Comparison of ENCODE assay signal across 19 cellular contexts in the genomic region with DNA sequence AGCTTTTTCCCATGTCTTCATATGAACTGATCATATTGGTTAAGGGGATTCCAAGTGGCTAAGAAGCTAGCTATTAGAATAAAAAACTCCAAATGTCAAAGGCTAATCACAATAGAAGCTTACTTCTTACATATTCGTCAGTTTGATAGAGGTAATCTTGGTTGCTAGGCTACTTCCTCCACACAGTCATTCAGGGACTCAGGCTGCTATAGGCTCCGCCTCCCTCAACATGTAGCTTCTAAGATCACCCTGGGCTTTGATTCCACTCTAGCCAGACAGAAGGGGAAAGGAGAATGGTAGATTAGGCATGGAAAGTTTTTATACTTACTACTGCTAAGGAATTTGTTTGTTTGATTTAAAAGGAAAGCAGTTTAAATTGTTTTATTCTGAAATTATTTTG.
A peak's percentile ranks its signal among the peaks of the same experiment; 100 is the strongest.
DNase-seq lines count a peak whose midpoint lies in the region; ATAC-seq, FAIRE-seq and TF ChIP-seq lines count a peak whose summit lies in the region.
"Had no signal": no experiment of that assay in that cellular context is flagged by ENCODE, and none has a peak within 500 bp of the region (broad histone marks: within the 10 kb centered on the region; RNA-seq: fewer than 3 reads in every experiment).

No MANE protein-coding gene starts in this region.

- no peaks in the 10 kb centered on the region for H3F3A ChIP-seq in GM23338 (replicated peaks; ENCODE audit: low read depth)

- CTCF ChIA-PET in activated CD4-positive, alpha-beta T cell treated with anti-CD3 and anti-CD28 coated beads for 36 hours (lab: Charles Lee) = interaction anchor here (0.7 kb wide), 1 partner anchor 19 kb away, joined by 3 read pairs; no protein-coding TSS in a partner anchor

- POLR2A ChIA-PET in activated CD4-positive, alpha-beta T cell treated with anti-CD3 and anti-CD28 coated beads for 36 hours (lab: Charles Lee) = no interaction called here

- no peak for FAIRE-seq in small intestine (lab: Jason Lieb, UNC)
- FAIRE-seq: D721Med had no signal

- no peak overlapping the region for H3K4me3 Mint-ChIP-seq in activated CD4-positive, alpha-beta T cell treated with anti-CD3 and anti-CD28 coated beads for 36 hours
- no peak overlapping the region for H3K4me3 Mint-ChIP-seq in GM23338
- H3K4me3 Mint-ChIP-seq: CD8-positive, alpha-beta memory T cell had no signal

- peaks cover 38% of the 10 kb centered on the region for H3K4me1 Mint-ChIP-seq in activated CD4-positive, alpha-beta T cell treated with anti-CD3 and anti-CD28 coated beads for 36 hours
- no peaks in the 10 kb centered on the region for H3K4me1 Mint-ChIP-seq in GM23338

- H3K36me3 ChIP-seq in GM23338 (ENCODE audit: insufficient read depth) = peaks cover 15% of the 10 kb centered on the region
- H3K36me3 ChIP-seq in small intestine (ENCODE audit: control insufficient read depth in 2 of 2, insufficient read depth in 2 of 2, low read length in 2 of 2) = no peaks in the 10 kb centered on the region
- H3K36me3 ChIP-seq: BLaER1 had no signal

- peak; percentile 29 for DNase-seq in activated CD4-positive, alpha-beta T cell treated with anti-CD3 and anti-CD28 coated beads for 36 hours
- DNase-seq in activated CD4-positive, alpha-beta T cell treated with anti-CD3 and anti-CD28 coated beads, Interleukin-2, amount 50 U/mL, for 4 hours = no peak
- DNase-seq in GM23338 (ENCODE audit: low spot score) = peak; percentile 49
- peak; percentile 18 for DNase-seq in epithelial cell of esophagus (ENCODE audit: low read depth)
- DNase-seq in small intestine = peak; percentile 50
- DNase-seq: CD8-positive, alpha-beta memory T cell; DND-41; MM.1S; NCI-H1105 treated with DMSO at 0.1 percent for 48 hours; NCI-H1694 treated with DMSO at 0.1 percent for 48 hours; NCI-H2227 treated with DMSO at 0.1 percent for 48 hours; NCI-H510A treated with DMSO at 0.1 percent for 48 hours; NCI-H774; SHP77 had no signal

- H3K27ac Mint-ChIP-seq in activated CD4-positive, alpha-beta T cell treated with anti-CD3 and anti-CD28 coated beads for 36 hours = no peak overlapping the region
- no peak overlapping the region for H3K27ac Mint-ChIP-seq in GM23338
- H3K27ac Mint-ChIP-seq: CD8-positive, alpha-beta memory T cell had no signal

- H3K4me2 ChIP-seq in GM23338 = no peak overlapping the region
- H3K4me2 ChIP-seq: BLaER1 had no signal

- no peaks in the 10 kb centered on the region for H3K9me3 ChIP-seq in small intestine (ENCODE audit: control insufficient read depth, low read depth)

- TF ChIP-seq CTCF in GM23338 (conservative IDR thresholded peaks at IDR 0.05; ENCODE audit: low read depth in 2 of 2) (no peak), epithelial cell of esophagus (IDR thresholded peaks at IDR 0.05; ENCODE audit: insufficient read depth, low read depth, low read length, missing control alignments) (no peak)

- H3K9me2 ChIP-seq in GM23338 (ENCODE audit: insufficient read depth) = peaks cover 11% of the 10 kb centered on the region

- no peaks in the 10 kb centered on the region for H3K79me2 ChIP-seq in GM23338 (replicated peaks; ENCODE audit: insufficient read depth)

- WGBS in small intestine, 3 donors = 68 to 86% (median 68%) methylated on average over 2 of the region's 2 CpGs

- H3K27me3 ChIP-seq in GM23338 (ENCODE audit: insufficient read depth) = no peaks in the 10 kb centered on the region
- no peaks in the 10 kb centered on the region for H3K27me3 ChIP-seq in small intestine (ENCODE audit: control insufficient read depth in 2 of 2, insufficient read depth in 2 of 2, low read length in 2 of 2)
- H3K27me3 ChIP-seq: BLaER1 had no signal

- H3K27ac ChIP-seq in GM23338 (ENCODE audit: low read depth) (no peak overlapping the region), small intestine (ENCODE audit: low read depth in 1 of 2, low read length in 1 of 2) (peak overlapping the region in 1 of 2 donors; percentile 8)
- H3K27ac ChIP-seq: BLaER1, SK-N-MC had no signal

- no peaks in the 10 kb centered on the region for H4K20me1 ChIP-seq in GM23338 (replicated peaks; ENCODE audit: insufficient read depth)
- H4K20me1 ChIP-seq: BLaER1 had no signal

- ATAC-seq in activated CD4-positive, alpha-beta T cell treated with anti-CD3 and anti-CD28 coated beads for 36 hours = peak; percentile 45
- ATAC-seq in GM23338 = no peak
- no peak for ATAC-seq in activated CD4-positive, CD25-positive, alpha-beta regulatory T cell treated with anti-CD3 and anti-CD28 coated beads, Interleukin-2, amount 50 U/mL, for 24 hours
- no peak for ATAC-seq in GM21526 (IDR thresholded peaks at IDR 0.05; ENCODE audit: low FRiP score, unreplicated experiment)

- no peak overlapping the region for H2AFZ ChIP-seq in GM23338

- peaks cover 22% of the 10 kb centered on the region for H3K9me3 Mint-ChIP-seq in activated CD4-positive, alpha-beta T cell treated with anti-CD3 and anti-CD28 coated beads for 36 hours (ENCODE audit: low read depth)
- peaks cover 23% of the 10 kb centered on the region for H3K9me3 Mint-ChIP-seq in GM23338

- no peaks in the 10 kb centered on the region for H3K27me3 Mint-ChIP-seq in activated CD4-positive, alpha-beta T cell treated with anti-CD3 and anti-CD28 coated beads for 36 hours
- H3K27me3 Mint-ChIP-seq in GM23338 (ENCODE audit: insufficient read depth, low read depth, poor library complexity) = no peaks in the 10 kb centered on the region
- H3K27me3 Mint-ChIP-seq: CD8-positive, alpha-beta memory T cell had no signal

- no peak overlapping the region for H3K4me3 ChIP-seq in GM23338
- no peak overlapping the region for H3K4me3 ChIP-seq in epithelial cell of esophagus (ENCODE audit: low read length)
- no peak overlapping the region for H3K4me3 ChIP-seq in small intestine (ENCODE audit: low read depth in 1 of 2, low read length in 2 of 2)
- H3K4me3 ChIP-seq: BLaER1, SK-N-MC had no signal

- H3K36me3 Mint-ChIP-seq in activated CD4-positive, alpha-beta T cell treated with anti-CD3 and anti-CD28 coated beads for 36 hours (ENCODE audit: low read depth) = peaks cover 1% of the 10 kb centered on the region
- H3K36me3 Mint-ChIP-seq in GM23338 (ENCODE audit: low read depth) = peaks cover 19% of the 10 kb centered on the region

- no peaks in the 10 kb centered on the region for H3K4me1 ChIP-seq in GM23338 (ENCODE audit: insufficient read depth)
- peaks cover 2 to 6% of the 10 kb centered on the region in 2 donors for H3K4me1 ChIP-seq in small intestine (ENCODE audit: control insufficient read depth in 2 of 2, insufficient read depth in 1 of 2, low read depth in 1 of 2, low read length in 1 of 2)
- H3K4me1 ChIP-seq: BLaER1 had no signal

- intact Hi-C loops in activated CD4-positive, alpha-beta T cell treated with anti-CD3 and anti-CD28 coated beads for 36 hours (cut with DNase I, micrococcal nuclease) = no loop called here

TF ChIP-seq in GM23338, 12 proteins besides CTCF, POLR2A, EP300 and RAD21 (continues in another document):
- no peak for TF ChIP-seq EZH2phosphoT487 (IDR thresholded peaks at IDR 0.05; ENCODE audit: unreplicated experiment)
- TF ChIP-seq REST (IDR thresholded peaks at IDR 0.05; ENCODE audit: unreplicated experiment) = no peak
- TF ChIP-seq, protein P1, sequence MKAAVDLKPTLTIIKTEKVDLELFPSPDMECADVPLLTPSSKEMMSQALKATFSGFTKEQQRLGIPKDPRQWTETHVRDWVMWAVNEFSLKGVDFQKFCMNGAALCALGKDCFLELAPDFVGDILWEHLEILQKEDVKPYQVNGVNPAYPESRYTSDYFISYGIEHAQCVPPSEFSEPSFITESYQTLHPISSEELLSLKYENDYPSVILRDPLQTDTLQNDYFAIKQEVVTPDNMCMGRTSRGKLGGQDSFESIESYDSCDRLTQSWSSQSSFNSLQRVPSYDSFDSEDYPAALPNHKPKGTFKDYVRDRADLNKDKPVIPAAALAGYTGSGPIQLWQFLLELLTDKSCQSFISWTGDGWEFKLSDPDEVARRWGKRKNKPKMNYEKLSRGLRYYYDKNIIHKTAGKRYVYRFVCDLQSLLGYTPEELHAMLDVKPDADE (IDR thresholded peaks at IDR 0.05) = no peak
- TF ChIP-seq POLR2AphosphoS5 (IDR thresholded peaks at IDR 0.05; ENCODE audit: low read depth) = no peak
- no peak for TF ChIP-seq ZNF114 (CRISPR knock-in tag; IDR thresholded peaks at IDR 0.05)
- no peak for TF ChIP-seq NANOG (IDR thresholded peaks at IDR 0.05; ENCODE audit: borderline replicate concordance)
- no peak for TF ChIP-seq EZH2 (IDR thresholded peaks at IDR 0.05; ENCODE audit: low read depth, unreplicated experiment)
- TF ChIP-seq ZNF331 (CRISPR knock-in tag; IDR thresholded peaks at IDR 0.05; ENCODE audit: low read depth) = no peak
- TF ChIP-seq JUNB (IDR thresholded peaks at IDR 0.05; ENCODE audit: unreplicated experiment) = no peak

Comparison
In these comparisons a context has a peak if more than half of its experiments do, and no peak if none do; other contexts are left out.
1. DNase-seq: peak in activated CD4-positive, alpha-beta T cell treated with anti-CD3 and anti-CD28 coated beads for 36 hours (single experiment), GM23338 (single experiment), epithelial cell of esophagus (single experiment) and small intestine (single experiment); none in activated CD4-positive, alpha-beta T cell treated with anti-CD3 and anti-CD28 coated beads, Interleukin-2, amount 50 U/mL, for 4 hours (0 of 2).